In genomic region chr4:68079918-68080317, GRCh38 we compare ENCODE assay signal across 17 cellular contexts. TPM values are rescaled to one million over a fixed set of nuclear protein-coding genes. Genes with fewer than 3 reads are reported as not detected.
"Had no signal": no experiment of that assay in that cellular context is flagged by ENCODE, and none has a peak within 500 bp of the region (broad histone marks: within the 10 kb centered on the region; RNA-seq: fewer than 3 reads in every experiment).

No MANE protein-coding gene starts in this region.

- H3K27ac ChIP-seq: adrenal gland, neural progenitor cell, ovary, upper lobe of right lung had no signal

- H2AFZ ChIP-seq: neural progenitor cell had no signal

- H3K9ac ChIP-seq: neural progenitor cell had no signal

- H3K36me3 Mint-ChIP-seq: neural progenitor cell had no signal

- H3K27ac Mint-ChIP-seq: effector memory CD8-positive, alpha-beta T cell; neural progenitor cell; stimulated activated naive CD8-positive, alpha-beta T cell treated with anti-CD3 and anti-CD28 coated beads, Interleukin-15, Interleukin-2, amounts not matched to agents 100 ng/mL and 50 ng/mL, for 24 hours; T-helper 17 cell had no signal

- DNase-seq: activated naive CD4-positive, alpha-beta T cell treated with anti-CD3 and anti-CD28 coated beads, Interleukin-2, amount 50 U/mL, for 16 hours; adrenal gland; effector memory CD8-positive, alpha-beta T cell; esophagus squamous epithelium; foreskin fibroblast; head of caudate nucleus; kidney; ovary; stimulated activated CD4-positive, alpha-beta T cell treated with anti-CD3 and anti-CD28 coated beads, Interleukin-4, amount 100 ng/mL, for 24 hours; T-helper 17 cell; upper lobe of right lung had no signal

- H3K4me2 ChIP-seq: neural progenitor cell had no signal

- H3K9me3 Mint-ChIP-seq: neural progenitor cell; stimulated activated naive CD8-positive, alpha-beta T cell treated with anti-CD3 and anti-CD28 coated beads, Interleukin-15, Interleukin-2, amounts not matched to agents 100 ng/mL and 50 ng/mL, for 24 hours had no signal

- H3K4me1 Mint-ChIP-seq: T-helper 17 cell had no signal

- ATAC-seq: effector memory CD8-positive, alpha-beta T cell; T-helper 17 cell; upper lobe of right lung had no signal

- H3K4me1 ChIP-seq: adrenal gland, neural progenitor cell, upper lobe of right lung had no signal

- H3K27me3 ChIP-seq: adrenal gland, esophagus squamous epithelium, neural progenitor cell, ovary, upper lobe of right lung had no signal

- FAIRE-seq: kidney, TTC549 had no signal

- H3K4me3 ChIP-seq: adrenal gland, esophagus squamous epithelium, neural progenitor cell, ovary, upper lobe of right lung had no signal

- H3K36me3 ChIP-seq: adrenal gland, esophagus squamous epithelium, neural progenitor cell, ovary, upper lobe of right lung had no signal

- H3K4me3 Mint-ChIP-seq: effector memory CD8-positive, alpha-beta T cell; neural progenitor cell; stimulated activated naive CD8-positive, alpha-beta T cell treated with anti-CD3 and anti-CD28 coated beads, Interleukin-15, Interleukin-2, amounts not matched to agents 100 ng/mL and 50 ng/mL, for 24 hours; T-helper 17 cell had no signal

- H3K9me3 ChIP-seq: adrenal gland, esophagus squamous epithelium, ovary, upper lobe of right lung had no signal

- H3K27me3 Mint-ChIP-seq: effector memory CD8-positive, alpha-beta T cell; stimulated activated naive CD8-positive, alpha-beta T cell treated with anti-CD3 and anti-CD28 coated beads, Interleukin-15, Interleukin-2, amounts not matched to agents 100 ng/mL and 50 ng/mL, for 24 hours; T-helper 17 cell had no signal

RNA-seq across cellular contexts. Expression of gene TMPRSS11F, which starts 49.8 kb away (rescaled TPM):
- total RNA-seq: adrenal gland, kidney, liver, mesenteric fat pad, ovary, T-helper 17 cell, temporal lobe, upper lobe of right lung had no signal
- polyA plus RNA-seq: adrenal gland, liver, ovary had no signal
